1 cellular context compared by ENCODE assay signal in genomic region chr5:160887780-160888179, GRCh38.
A peak's percentile ranks its signal among the peaks of the same experiment; 100 is the strongest.
TF ChIP-seq lines count a peak whose summit lies in the region.

No MANE protein-coding gene starts in this region.

TF ChIP-seq in HepG2, 621 proteins besides CTCF, POLR2A, EP300 and RAD21 (continued from another document and continues in another):
- TF ChIP-seq UBTF (CRISPR knock-in tag; IDR thresholded peaks at IDR 0.05) (no peak), SOX6 (IDR thresholded peaks at IDR 0.05) (no peak), SOX6 (CRISPR knock-in tag; IDR thresholded peaks at IDR 0.05) (peak; percentile 95), POGZ (CRISPR knock-in tag; IDR thresholded peaks at IDR 0.05) (no peak), PAWR (CRISPR knock-in tag; IDR thresholded peaks at IDR 0.05; ENCODE audit: borderline replicate concordance) (no peak), ZNF781 (CRISPR knock-in tag; IDR thresholded peaks at IDR 0.05; ENCODE audit: borderline replicate concordance, not compliant biosample characterization) (no peak), ZKSCAN8 (CRISPR knock-in tag; IDR thresholded peaks at IDR 0.05; ENCODE audit: borderline replicate concordance) (no peak), GZF1 (CRISPR knock-in tag; IDR thresholded peaks at IDR 0.05) (no peak), FOXK1 (CRISPR knock-in tag; IDR thresholded peaks at IDR 0.05; ENCODE audit: borderline replicate concordance, low read depth) (no peak), MIER3 (CRISPR knock-in tag; IDR thresholded peaks at IDR 0.05; ENCODE audit: borderline replicate concordance) (peak; percentile 54; the same call in 1 of the 2 replicates), BCL6 (CRISPR knock-in tag; IDR thresholded peaks at IDR 0.05) (peak; percentile 87), ZNF205 (CRISPR knock-in tag; IDR thresholded peaks at IDR 0.05) (no peak), ZNF326 (CRISPR knock-in tag; IDR thresholded peaks at IDR 0.05; ENCODE audit: borderline replicate concordance) (no peak), IKZF5 (CRISPR knock-in tag; IDR thresholded peaks at IDR 0.05) (no peak), HNRNPUL1 (IDR thresholded peaks at IDR 0.05; ENCODE audit: low read depth, low read length) (no peak), TOE1 (CRISPR knock-in tag; IDR thresholded peaks at IDR 0.05) (0 out of 2 replicates have a peak, but pooled peaks have one; percentile 46), FOXM1 (CRISPR knock-in tag; IDR thresholded peaks at IDR 0.05) (no peak), ZFP1 (CRISPR knock-in tag; IDR thresholded peaks at IDR 0.05) (no peak), ZNF543 (CRISPR knock-in tag; IDR thresholded peaks at IDR 0.05) (no peak), ZSCAN5A (CRISPR knock-in tag; IDR thresholded peaks at IDR 0.05; ENCODE audit: borderline replicate concordance) (no peak), TEAD3 (CRISPR knock-in tag; optimal IDR thresholded peaks at IDR 0.05; ENCODE audit: borderline replicate concordance) (peak; percentile 86), KLF6 (CRISPR knock-in tag; IDR thresholded peaks at IDR 0.05) (no peak), RORA (CRISPR knock-in tag; IDR thresholded peaks at IDR 0.05) (no peak), CEBPB (IDR thresholded peaks at IDR 0.05; ENCODE audit: borderline replicate concordance, low read depth, low read length) (peak; percentile 50; the same call in 1 of the 2 replicates), HOXD1 (CRISPR knock-in tag; IDR thresholded peaks at IDR 0.05) (no peak), THAP8 (CRISPR knock-in tag; IDR thresholded peaks at IDR 0.05; ENCODE audit: borderline replicate concordance) (no peak), PHB2 (IDR thresholded peaks at IDR 0.05; ENCODE audit: partially characterized antibody) (no peak), DMAP1 (CRISPR knock-in tag; IDR thresholded peaks at IDR 0.05) (peak; percentile 24; the same call in 1 of the 2 replicates), PAXIP1 (CRISPR knock-in tag; conservative IDR thresholded peaks at IDR 0.05) (0 out of 2 replicates have a peak, but pooled peaks have one; percentile 39), ZNF264 (CRISPR knock-in tag; IDR thresholded peaks at IDR 0.05) (0 out of 2 replicates have a peak, but pooled peaks have one; percentile 44), SRSF9 (IDR thresholded peaks at IDR 0.05; ENCODE audit: borderline replicate concordance, insufficient read depth, low read depth, low read length, poor library complexity, severe bottlenecking) (no peak), DNMT1 (CRISPR knock-in tag; IDR thresholded peaks at IDR 0.05) (no peak), NFKBIZ (CRISPR knock-in tag; IDR thresholded peaks at IDR 0.05) (peak; percentile 54; the same call in 1 of the 2 replicates), ZHX1 (CRISPR knock-in tag; IDR thresholded peaks at IDR 0.05; ENCODE audit: low read depth) (no peak), ZNF792 (CRISPR knock-in tag; IDR thresholded peaks at IDR 0.05) (no peak), HMG20A (CRISPR knock-in tag; IDR thresholded peaks at IDR 0.05; ENCODE audit: borderline replicate concordance) (peak; percentile 96), ZNF609 (CRISPR knock-in tag; IDR thresholded peaks at IDR 0.05; ENCODE audit: borderline replicate concordance) (peak; percentile 67; the same call in 1 of the 2 replicates), ZBTB20 (CRISPR knock-in tag; IDR thresholded peaks at IDR 0.05; ENCODE audit: borderline replicate concordance, low read depth) (no peak), ZNF441 (CRISPR knock-in tag; IDR thresholded peaks at IDR 0.05; ENCODE audit: borderline replicate concordance) (no peak), HINFP (CRISPR knock-in tag; IDR thresholded peaks at IDR 0.05; ENCODE audit: low read depth) (no peak), KDM1A (CRISPR knock-in tag; IDR thresholded peaks at IDR 0.05) (peak; percentile 78; the same call in 1 of the 2 replicates), ZMYM4 (CRISPR knock-in tag; IDR thresholded peaks at IDR 0.05) (peak; percentile 66), POLR2AphosphoS5 (IDR thresholded peaks at IDR 0.05; ENCODE audit: low read depth, low read length) (no peak), ZNF672 (CRISPR knock-in tag; IDR thresholded peaks at IDR 0.05) (no peak), ZNF720 (CRISPR knock-in tag; IDR thresholded peaks at IDR 0.05) (no peak), TBL1XR1 (IDR thresholded peaks at IDR 0.05; ENCODE audit: borderline replicate concordance, low read length, partially characterized antibody) (peak; percentile 33), ZNF253 (CRISPR knock-in tag; IDR thresholded peaks at IDR 0.05; ENCODE audit: borderline replicate concordance) (no peak), SETDB1 (CRISPR knock-in tag; IDR thresholded peaks at IDR 0.05; ENCODE audit: borderline replicate concordance) (no peak)
